3 cellular contexts compared by ENCODE assay signal in genomic region chr1:54186056-54186455, GRCh38.
TF ChIP-seq lines count a peak whose summit lies in the region.

No MANE protein-coding gene starts in this region.

TF ChIP-seq in HepG2, 621 proteins besides CTCF, POLR2A, EP300 and RAD21:
- TF ChIP-seq RBFOX2 (IDR thresholded peaks at IDR 0.05; ENCODE audit: low read depth, low read length) (no peak), NR2C2 (CRISPR knock-in tag; IDR thresholded peaks at IDR 0.05; ENCODE audit: borderline replicate concordance) (no peak), ATF7 (IDR thresholded peaks at IDR 0.05) (peak; percentile 87), ATF7 (CRISPR knock-in tag; IDR thresholded peaks at IDR 0.05) (no peak), FUBP1 (CRISPR knock-in tag; IDR thresholded peaks at IDR 0.05; ENCODE audit: borderline replicate concordance) (no peak), IKZF1 (IDR thresholded peaks at IDR 0.05) (no peak), ZNF629 (CRISPR knock-in tag; conservative IDR thresholded peaks at IDR 0.05) (peak; percentile 34; the same call in 1 of the 2 replicates), ARNT (IDR thresholded peaks at IDR 0.05) (no peak)

TF ChIP-seq in HEK293, 187 proteins besides CTCF, POLR2A, EP300 and RAD21:
- TF ChIP-seq PRDM6 (tag by site-specific recombination; IDR thresholded peaks at IDR 0.05) (no peak), ATF2 (tag by site-specific recombination; IDR thresholded peaks at IDR 0.05; ENCODE audit: low read depth) (peak; percentile 73), KLF16 (tag by site-specific recombination; IDR thresholded peaks at IDR 0.05) (no peak), BCL6B (tag by site-specific recombination; IDR thresholded peaks at IDR 0.05) (no peak)
TF ChIP-seq in HEK293: peak in this region for 1.

TF ChIP-seq in K562, 482 proteins besides CTCF, POLR2A, EP300 and RAD21 (continues in another document):
- TF ChIP-seq ZNF253 (CRISPR knock-in tag; conservative IDR thresholded peaks at IDR 0.05), result no peak
- TF ChIP-seq NFE2 (IDR thresholded peaks at IDR 0.05; ENCODE audit: low read depth), result no peak
- no peak for TF ChIP-seq MEF2D (tag; conservative IDR thresholded peaks at IDR 0.05; ENCODE audit: low read depth)
- TF ChIP-seq TEAD1 (CRISPR knock-in tag; IDR thresholded peaks at IDR 0.05), result no peak
- peak; percentile 57; the same call in 1 of the 2 replicates for TF ChIP-seq ADNP (tag; IDR thresholded peaks at IDR 0.05)
- no peak for TF ChIP-seq RBM17 (IDR thresholded peaks at IDR 0.05; ENCODE audit: borderline replicate concordance, low read depth, low read length)
- no peak for TF ChIP-seq YBX1 (IDR thresholded peaks at IDR 0.05)
- no peak for TF ChIP-seq KAT7 (CRISPR knock-in tag; IDR thresholded peaks at IDR 0.05; ENCODE audit: borderline replicate concordance)
- TF ChIP-seq KLF10 (CRISPR knock-in tag; IDR thresholded peaks at IDR 0.05), result no peak
- no peak for TF ChIP-seq KAT2B (IDR thresholded peaks at IDR 0.05; ENCODE audit: low read depth, low read length)
- no peak for TF ChIP-seq PCBP2 (IDR thresholded peaks at IDR 0.05; ENCODE audit: low read depth, low read length, poor library complexity, severe bottlenecking)
- TF ChIP-seq RBM25 (IDR thresholded peaks at IDR 0.05; ENCODE audit: low read depth, low read length, severe bottlenecking), result peak; percentile 77
- TF ChIP-seq ATF3 (IDR thresholded peaks at IDR 0.05), result peak; percentile 60; the same call in 1 of the 2 replicates
- TF ChIP-seq ATF3 (CRISPR knock-in tag; conservative IDR thresholded peaks at IDR 0.05), result no peak
- peak; percentile 68 for TF ChIP-seq BCOR (IDR thresholded peaks at IDR 0.05)
- no peak for TF ChIP-seq TFAP4 (CRISPR knock-in tag; IDR thresholded peaks at IDR 0.05; ENCODE audit: borderline replicate concordance)
- no peak for TF ChIP-seq POLR3A (IDR thresholded peaks at IDR 0.05; ENCODE audit: borderline replicate concordance, extremely low read depth, insufficient read depth, insufficient read length)
- TF ChIP-seq ETS1 (conservative IDR thresholded peaks at IDR 0.05; ENCODE audit: control insufficient read depth, low read depth, low read length), result no peak
- TF ChIP-seq CGGBP1 (CRISPR knock-in tag; IDR thresholded peaks at IDR 0.05), result no peak
- no peak for TF ChIP-seq ZNF407 (IDR thresholded peaks at IDR 0.05; ENCODE audit: low read depth)
- TF ChIP-seq ZNF3 (CRISPR knock-in tag; IDR thresholded peaks at IDR 0.05), result no peak
- TF ChIP-seq MGA (IDR thresholded peaks at IDR 0.05), result no peak
- no peak for TF ChIP-seq ZNF584 (CRISPR knock-in tag; IDR thresholded peaks at IDR 0.05; ENCODE audit: low read depth)
- TF ChIP-seq LCOR (CRISPR knock-in tag; IDR thresholded peaks at IDR 0.05), result no peak
- no peak for TF ChIP-seq TRIM28 (IDR thresholded peaks at IDR 0.05)
- 0 out of 2 replicates have a peak, but pooled peaks have one; percentile 32 for TF ChIP-seq ATF2 (CRISPR knock-in tag; IDR thresholded peaks at IDR 0.05)
- no peak for TF ChIP-seq ZNF384 (IDR thresholded peaks at IDR 0.05; ENCODE audit: low read depth, low read length)
- TF ChIP-seq FOS (IDR thresholded peaks at IDR 0.05; ENCODE audit: extremely low read depth, insufficient read length), result no peak
